21 cellular contexts compared by ENCODE assay signal in the genomic region with DNA sequence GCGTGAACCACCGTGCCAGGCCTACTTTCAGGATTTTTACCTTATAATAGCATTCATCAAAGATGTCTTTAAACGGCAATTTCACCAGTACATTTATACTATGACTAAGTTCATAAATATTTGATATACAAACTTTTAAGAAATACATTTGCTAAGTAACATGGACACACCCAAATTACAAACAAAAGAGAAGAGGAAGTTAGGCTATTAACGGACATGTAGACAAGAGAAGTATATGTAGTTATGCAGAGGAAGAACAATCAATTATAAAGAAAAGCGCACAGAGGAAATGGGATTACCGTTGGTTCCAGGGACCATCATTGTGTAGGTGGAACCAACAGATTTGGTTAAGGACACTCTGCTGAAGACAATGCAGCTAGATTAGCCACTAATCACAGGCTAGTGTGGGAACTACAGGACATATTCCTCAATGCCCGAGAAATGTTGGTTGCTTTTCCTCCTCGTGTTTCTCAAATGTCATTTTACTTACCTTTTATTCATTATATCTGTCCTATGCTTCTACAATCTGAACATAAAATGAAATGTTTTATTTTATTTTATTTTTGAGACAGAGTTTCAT. TPM values are rescaled to one million over a fixed set of nuclear protein-coding genes. Genes with fewer than 3 reads are reported as not detected.
DNase-seq lines count a peak whose midpoint lies in the region; ATAC-seq, FAIRE-seq and TF ChIP-seq lines count a peak whose summit lies in the region.
"Had no signal": no experiment of that assay in that cellular context is flagged by ENCODE, and none has a peak within 500 bp of the region (broad histone marks: within the 10 kb centered on the region; RNA-seq: fewer than 3 reads in every experiment).

No MANE protein-coding gene starts in this region.

- in situ Hi-C loops in G401 (cut with HindIII; ENCODE audit: low sequenced_read_pairs) = no loop called here

- H3K4me3 ChIP-seq in keratinocyte (ENCODE audit: control insufficient read depth in 2 of 3, extremely low read depth in 1 of 3, insufficient read depth in 2 of 3, low read depth in 1 of 3, low read length in 3 of 3) = no peak overlapping the region
- H3K4me3 ChIP-seq: coronary artery, esophagus squamous epithelium, tibial nerve had no signal

- H3K9me1 ChIP-seq in keratinocyte (ENCODE audit: control insufficient read depth, extremely low read depth, insufficient read depth, low read length) = no peaks in the 10 kb centered on the region

- FAIRE-seq in keratinocyte (lab: Jason Lieb, UNC) = peak; percentile 59
- FAIRE-seq: HTR-8/SVneo had no signal

- ATAC-seq in left lobe of liver = no peak
- ATAC-seq: activated CD8-positive, alpha-beta T cell treated with anti-CD3 and anti-CD28 coated beads for 36 hours had no signal

- no peak overlapping the region for H3K9ac ChIP-seq in keratinocyte (ENCODE audit: control insufficient read depth, extremely low read depth, insufficient read depth, low read length)
- H3K9ac ChIP-seq: SK-N-SH had no signal

- H3K36me3 ChIP-seq in keratinocyte (ENCODE audit: control insufficient read depth in 2 of 2, extremely low read depth in 1 of 2, insufficient read depth in 2 of 2, low read length in 2 of 2) = no peaks in the 10 kb centered on the region
- H3K36me3 ChIP-seq: esophagus squamous epithelium, tibial nerve, WERI-Rb-1 had no signal

- peaks cover 42% of the 10 kb centered on the region for H3K4me1 ChIP-seq in keratinocyte (ENCODE audit: control insufficient read depth, extremely low read depth, insufficient read depth, low read length)

- H3K4me2 ChIP-seq in keratinocyte (ENCODE audit: control insufficient read depth, extremely low read depth, insufficient read depth, low read depth, low read length) = peak overlapping the region; percentile 73
- H3K4me2 ChIP-seq: SK-N-SH had no signal

- no peaks in the 10 kb centered on the region for H3K9me3 ChIP-seq in keratinocyte (ENCODE audit: control insufficient read depth, low read depth, low read length)
- H3K9me3 ChIP-seq: esophagus squamous epithelium, SK-N-SH, tibial nerve had no signal

- no peaks in the 10 kb centered on the region for H4K20me1 ChIP-seq in keratinocyte (ENCODE audit: control insufficient read depth, extremely low read depth, insufficient read depth, low read length)

- TF ChIP-seq CTCF in VCaP (conservative IDR thresholded peaks at IDR 0.05) = 0 out of 2 replicates have a peak, but pooled peaks have one; percentile 12
- TF ChIP-seq CTCF in keratinocyte (optimal IDR thresholded peaks at IDR 0.05 in 1 of 3, IDR thresholded peaks at IDR 0.05 in 1 of 3, conservative IDR thresholded peaks at IDR 0.05 in 1 of 3; ENCODE audit: extremely low read depth in 1 of 3, insufficient read depth in 2 of 3, low read length in 3 of 3) = no peak

- H3K79me2 ChIP-seq in keratinocyte (ENCODE audit: control insufficient read depth, insufficient read depth, low read length) = no peaks in the 10 kb centered on the region

- H3K27me3 ChIP-seq in keratinocyte (ENCODE audit: control insufficient read depth, extremely low read depth, insufficient read depth, low read length) = no peaks in the 10 kb centered on the region
- H3K27me3 ChIP-seq: esophagus squamous epithelium, tibial nerve had no signal

- dilution Hi-C loops in keratinocyte (cut with MboI; ENCODE audit: extremely low pct_ligation_motif_present, low sequenced_read_pairs) = no loop called here

- DNase-seq in A172 (ENCODE audit: low spot score) = peak; percentile 63
- peak; percentile 13 for DNase-seq in HPDE6-E6E7 (ENCODE audit: extremely low spot score)
- DNase-seq in keratinocyte (ENCODE audit: low read depth, low spot score) = no peak
- DNase-seq in G401 (ENCODE audit: low spot score) = no peak
- DNase-seq in UCSD-AML1 (lab: John Stamatoyannopoulos, UW; ENCODE audit: unreplicated experiment) = no peak
- DNase-seq in left lobe of liver (ENCODE audit: low spot score) = no peak
- no peak for DNase-seq in NCI-H524 (lab: John Stamatoyannopoulos, UW)
- DNase-seq: activated CD8-positive, alpha-beta T cell treated with anti-CD3 and anti-CD28 coated beads for 36 hours; esophagus squamous epithelium; left cardiac atrium; naive B cell; NCI-H1048; NK-92 treated with Interleukin-12 subunit alpha and Interleukin-12 subunit beta, amount 100 ng/mL, for 24 hours; right cardiac atrium; SK-N-SH; stimulated activated CD4-positive, alpha-beta T cell treated with anti-CD3 and anti-CD28 coated beads, Interleukin-2, amount 100 ng/mL, for 48 hours; WERI-Rb-1 had no signal

- H2AFZ ChIP-seq in keratinocyte (ENCODE audit: control insufficient read depth, low read length) = peak overlapping the region; percentile 67

- H3K27ac ChIP-seq in VCaP (no peak overlapping the region), keratinocyte (ENCODE audit: control insufficient read depth, insufficient read depth, low read length) (peak overlapping the region; percentile 80)
- H3K27ac ChIP-seq: coronary artery, WERI-Rb-1 had no signal

RNA-seq across cellular contexts. Expression of a gene that starts 24.0 kb away (rescaled TPM):
- total RNA-seq in A172 (2014; rRNA removed; shearing (Covaris generic)) = 57.3 and 70.7 TPM in 2 replicates
- polyA plus RNA-seq in keratinocyte = 38.2 to 55.5 TPM (median 50.4 TPM) in 3 replicates
- 12.8 TPM for polyA plus RNA-seq in keratinocyte (2011; ENCODE audit: low read depth)
- 38.8 and 54.4 TPM in 2 replicates for polyA plus RNA-seq in keratinocyte (2011; cell fraction: cytosol; rRNA removed)
- polyA plus RNA-seq in keratinocyte (2011; cell fraction: nucleus; rRNA removed) = 54.9 and 60.9 TPM in 2 replicates
- polyA plus RNA-seq in keratinocyte (2012; ENCODE audit: low replicate concordance) = 23.9 and 43.6 TPM in 2 replicates
- polyA minus RNA-seq in keratinocyte = 43.3 to 81.9 TPM (median 56.8 TPM) in 3 replicates
- polyA minus RNA-seq in keratinocyte (2011; cell fraction: cytosol; rRNA and poly(A)+ RNA removed) = 52.0 TPM
- polyA minus RNA-seq in keratinocyte (2011; cell fraction: nucleus; rRNA and poly(A)+ RNA removed) = 61.7 and 80.4 TPM in 2 replicates
- 6.5 and 10.2 TPM in 2 replicates for total RNA-seq in G401 (2014; rRNA removed; shearing (Covaris generic))
- total RNA-seq in left lobe of liver = 21.4 TPM

Comparison
In these comparisons a context has a peak if more than half of its experiments do, and no peak if none do; other contexts are left out.
1. DNase-seq: peak in A172 (single experiment) and HPDE6-E6E7 (single experiment); none in keratinocyte (single experiment), G401 (single experiment), UCSD-AML1 (single experiment), left lobe of liver (single experiment) and NCI-H524 (0 of 2).